In the genomic region with DNA sequence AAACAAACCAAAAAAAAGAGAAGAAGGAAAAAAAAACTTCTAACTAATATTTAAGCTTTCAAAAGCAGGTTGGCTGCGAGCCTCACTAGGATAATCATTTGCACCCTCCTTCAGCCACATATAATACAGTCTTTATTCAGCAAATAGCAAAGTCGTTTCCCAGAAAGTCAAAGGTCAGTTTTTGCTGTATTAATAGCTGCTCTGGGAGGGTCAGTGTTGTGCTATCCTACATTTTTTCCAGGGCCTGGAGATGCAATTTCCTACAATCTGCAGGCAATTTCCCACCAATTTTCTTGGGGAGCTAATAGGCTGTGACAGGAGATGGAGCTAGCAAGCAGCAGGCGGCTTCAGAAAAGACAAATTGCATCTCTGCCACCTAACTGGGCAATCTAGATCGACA, we compare ENCODE assay signal across 1 cellular context.
TF ChIP-seq lines count a peak whose summit lies in the region.

No MANE protein-coding gene starts in this region.

TF ChIP-seq in SK-N-SH treated with all-trans-retinoic acid at 6 μM for 48 hours, 23 proteins besides CTCF, POLR2A, EP300 and RAD21 (continued from another document):
- TF ChIP-seq ZFP3 (CRISPR knock-in tag; IDR thresholded peaks at IDR 0.05): no peak
- no peak for TF ChIP-seq ZFP30 (CRISPR knock-in tag; IDR thresholded peaks at IDR 0.05)
TF ChIP-seq in SK-N-SH treated with all-trans-retinoic acid at 6 μM for 48 hours: peak in this region for 0.
